ENCODE assay signal across 8 cellular contexts in genomic region chr9:122940603-122941559, GRCh38. TPM values are rescaled to one million over a fixed set of nuclear protein-coding genes. Genes with fewer than 3 reads are reported as not detected.
A peak's percentile ranks its signal among the peaks of the same experiment; 100 is the strongest.
DNase-seq lines count a peak whose midpoint lies in the region; ATAC-seq and TF ChIP-seq lines count a peak whose summit lies in the region.

RABGAP1 (plus strand) TSS chr9:122941020; CDS start chr9:122957060, 16,040 bp downstream.

- in situ Hi-C loops in GM23248 (cut with MboI) = no loop called here

- H3K4me1 ChIP-seq in DND-41 (ENCODE audit: insufficient read depth, low read length) (peaks cover 30% of the 10 kb centered on the region), GM23248 (ENCODE audit: insufficient read depth) (peaks cover 13% of the 10 kb centered on the region), fibroblast of lung (ENCODE audit: control insufficient read depth, extremely low read depth, insufficient read depth, low read length) (no peaks in the 10 kb centered on the region)
- H3K4me1 ChIP-seq in naive thymus-derived CD4-positive, alpha-beta T cell (ENCODE audit: control insufficient read depth in 2 of 2, insufficient read depth in 2 of 2, low read length in 2 of 2) = peaks cover 10 to 12% of the 10 kb centered on the region in 2 donors

- H3K27ac Mint-ChIP-seq in naive thymus-derived CD4-positive, alpha-beta T cell = peak within 1 kb of the TSS; percentile 80 to 98 (median 94)
- H3K27ac Mint-ChIP-seq in stimulated activated naive B cell treated with anti-CD40 and anti-IgM and Interleukin-4, amounts not matched to agents 10 μg/mL and 1 μg/mL and 100 μg/mL, for 72 hours = peak within 1 kb of the TSS; percentile 97

- WGBS in GM23248 (ENCODE audit: low coverage in 1 of 2, low lambda C conversion rate in 2 of 2, missing lambda C conversion rate in 2 of 2), 2 experiments = 1 to 2% methylated on average over 23 to 47 of the region's 56 CpGs

- H3K4me3 Mint-ChIP-seq in naive thymus-derived CD4-positive, alpha-beta T cell = peak within 1 kb of the TSS; percentile 90 to 99 (median 96)
- H3K4me3 Mint-ChIP-seq in stimulated activated naive B cell treated with anti-CD40 and anti-IgM and Interleukin-4, amounts not matched to agents 10 μg/mL and 1 μg/mL and 100 μg/mL, for 72 hours = peak within 1 kb of the TSS; percentile 96 to 97

- no peaks in the 10 kb centered on the region for H3K27me3 Mint-ChIP-seq in naive thymus-derived CD4-positive, alpha-beta T cell
- no peaks in the 10 kb centered on the region for H3K27me3 Mint-ChIP-seq in stimulated activated naive B cell treated with anti-CD40 and anti-IgM and Interleukin-4, amounts not matched to agents 10 μg/mL and 1 μg/mL and 100 μg/mL, for 72 hours

- peaks cover 0 to 16% (median 5%) of the 10 kb centered on the region in 5 donors for H3K36me3 Mint-ChIP-seq in naive thymus-derived CD4-positive, alpha-beta T cell
- H3K36me3 Mint-ChIP-seq in stimulated activated naive B cell treated with anti-CD40 and anti-IgM and Interleukin-4, amounts not matched to agents 10 μg/mL and 1 μg/mL and 100 μg/mL, for 72 hours = peaks cover 16 to 35% of the 10 kb centered on the region in 2 donors

- H3K9me3 ChIP-seq in DND-41 (ENCODE audit: insufficient read depth, low read length, severe bottlenecking) (no peaks in the 10 kb centered on the region), GM23248 (ENCODE audit: low read depth) (no peaks in the 10 kb centered on the region), fibroblast of lung (ENCODE audit: control insufficient read depth, insufficient read depth, low read depth, low read length) (no peaks in the 10 kb centered on the region)
- H3K9me3 ChIP-seq in naive thymus-derived CD4-positive, alpha-beta T cell (ENCODE audit: control insufficient read depth in 2 of 3, low read length in 3 of 3) = no peaks in the 10 kb centered on the region

- peak; percentile 96 for ATAC-seq in DND-41 (ENCODE audit: insufficient read depth, low read depth)
- peak; percentile 99 for ATAC-seq in naive thymus-derived CD4-positive, alpha-beta T cell
- ATAC-seq in stimulated activated naive B cell treated with anti-CD40 and anti-IgM and Interleukin-4, amounts not matched to agents 10 μg/mL and 1 μg/mL and 100 μg/mL, for 72 hours (replicated peaks) = peak; percentile 98

- H3K36me3 ChIP-seq in DND-41 (ENCODE audit: insufficient read depth, low read length) (peaks cover 20% of the 10 kb centered on the region), GM23248 (ENCODE audit: low read depth) (no peaks in the 10 kb centered on the region), fibroblast of lung (ENCODE audit: control insufficient read depth, insufficient read depth, low read length) (no peaks in the 10 kb centered on the region)
- peaks cover 0 to 13% (median 0%) of the 10 kb centered on the region in 3 experiments for H3K36me3 ChIP-seq in naive thymus-derived CD4-positive, alpha-beta T cell (ENCODE audit: control insufficient read depth in 2 of 3, insufficient read depth in 3 of 3, low read length in 3 of 3)

- DNase-seq in DND-41 (peak; percentile 97), GM23248 (peak; percentile 100), Kasumi-1 (lab: John Stamatoyannopoulos, UW) (peak; percentile 94 to 96), RPMI7951 (ENCODE audit: low read depth) (peak; percentile 96), fibroblast of lung (ENCODE audit: low read depth in 2 of 2) (peak; percentile 96 to 98)
- DNase-seq in activated T-helper 1 cell treated with anti-CD3 and anti-CD28 coated beads, Interleukin-2, amount 50 U/mL, for 16 hours (ENCODE audit: low read depth in 1 of 2, low spot score in 1 of 2) = peak; percentile 97
- DNase-seq in naive thymus-derived CD4-positive, alpha-beta T cell = peak; percentile 89 to 98 (median 94)
- DNase-seq in stimulated activated naive B cell treated with anti-CD40 and anti-IgM and Interleukin-4, amounts not matched to agents 10 μg/mL and 1 μg/mL and 100 μg/mL, for 72 hours = peak; percentile 95

- TF ChIP-seq CTCF in DND-41 (IDR thresholded peaks at IDR 0.05; ENCODE audit: borderline replicate concordance, extremely low read depth, low read length, poor library complexity, severe bottlenecking) (no peak), fibroblast of lung (conservative IDR thresholded peaks at IDR 0.05 in 1 of 2, IDR thresholded peaks at IDR 0.05 in 1 of 2; ENCODE audit: low read depth in 1 of 2, low read length in 2 of 2) (no peak)

- H3K9ac ChIP-seq in DND-41 (ENCODE audit: low read depth, low read length) = peak within 1 kb of the TSS; percentile 74
- H3K9ac ChIP-seq in GM23248 = peak within 1 kb of the TSS; percentile 86
- H3K9ac ChIP-seq in fibroblast of lung (ENCODE audit: insufficient read depth, low read length) = peak within 1 kb of the TSS; percentile 90

- intact Hi-C loops in naive thymus-derived CD4-positive, alpha-beta T cell (cut with micrococcal nuclease) = loop anchor here (1.0 to 10.0 kb wide), 10 partner anchors 10 to 848 kb away; partner anchors contain the start of genes PDCL (in 2 of the 2), RC3H2 (in 2 of the 2), STRBP (in 2 of the 2) and ZBTB26 (in 2 of the 2)

- POLR2A ChIA-PET in naive thymus-derived CD4-positive, alpha-beta T cell (lab: Charles Lee) = interaction anchor here (0.5 to 2.7 kb wide), 14 partner anchors 9 to 664 kb away, joined by 3 to 30 read pairs (median 4); partner anchors contain the start of genes PDCL, RC3H2, ZBTB26 and ZBTB6

- H3K4me2 ChIP-seq in DND-41 (ENCODE audit: insufficient read depth, low read length) (peak within 1 kb of the TSS; percentile 93), GM23248 (ENCODE audit: unreplicated experiment) (peak within 1 kb of the TSS; percentile 96), fibroblast of lung (ENCODE audit: extremely low read depth, insufficient read depth, low read length) (peak within 1 kb of the TSS; percentile 85)

- no peaks in the 10 kb centered on the region for H3K27me3 ChIP-seq in DND-41 (ENCODE audit: insufficient read depth, low read length, poor library complexity)
- no peaks in the 10 kb centered on the region for H3K27me3 ChIP-seq in GM23248 (replicated peaks; ENCODE audit: insufficient read depth)
- H3K27me3 ChIP-seq in fibroblast of lung (ENCODE audit: control insufficient read depth, insufficient read depth, low read length) = no peaks in the 10 kb centered on the region
- no peaks in the 10 kb centered on the region for H3K27me3 ChIP-seq in naive thymus-derived CD4-positive, alpha-beta T cell (ENCODE audit: control insufficient read depth in 2 of 2, insufficient read depth in 2 of 2, low read length in 2 of 2)

- H2AFZ ChIP-seq in DND-41 (ENCODE audit: low read depth, low read length) = peak within 1 kb of the TSS; percentile 84
- H2AFZ ChIP-seq in GM23248 = peak within 1 kb of the TSS; percentile 78
- peak within 1 kb of the TSS; percentile 88 for H2AFZ ChIP-seq in fibroblast of lung (ENCODE audit: low read length)

- no peaks in the 10 kb centered on the region; the same call in 1 of the 2 replicates for H4K20me1 ChIP-seq in DND-41 (ENCODE audit: insufficient read depth, low read length)
- no peaks in the 10 kb centered on the region for H4K20me1 ChIP-seq in GM23248 (ENCODE audit: insufficient read depth)
- H4K20me1 ChIP-seq in fibroblast of lung (ENCODE audit: control insufficient read depth, extremely low read depth, insufficient read depth, low read length) = no peaks in the 10 kb centered on the region

- no peaks in the 10 kb centered on the region for H3K9me2 ChIP-seq in GM23248 (ENCODE audit: insufficient read depth)

- H3K4me3 ChIP-seq in DND-41 (ENCODE audit: low read depth in 1 of 2, low read length in 2 of 2) (peak within 1 kb of the TSS; percentile 90 to 91), GM23248 (peak within 1 kb of the TSS; percentile 84), fibroblast of lung (replicated peaks in 1 of 4; ENCODE audit: control extremely low read depth in 1 of 4, insufficient read depth in 1 of 4, low read depth in 3 of 4, low read length in 4 of 4) (peak within 1 kb of the TSS; percentile 83 to 98 (median 92))
- H3K4me3 ChIP-seq in naive thymus-derived CD4-positive, alpha-beta T cell (ENCODE audit: low read length) = peak within 1 kb of the TSS; percentile 84

- peak within 1 kb of the TSS; percentile 87 for H3K27ac ChIP-seq in DND-41 (ENCODE audit: low read length)
- H3K27ac ChIP-seq in GM23248 = peak within 1 kb of the TSS; percentile 65
- H3K27ac ChIP-seq in fibroblast of lung (ENCODE audit: insufficient read depth, low read length) = peak within 1 kb of the TSS; percentile 82
- H3K27ac ChIP-seq in naive thymus-derived CD4-positive, alpha-beta T cell (ENCODE audit: low read depth, low read length) = peak within 1 kb of the TSS; percentile 89

- CTCF ChIA-PET in naive thymus-derived CD4-positive, alpha-beta T cell (lab: Charles Lee) = interaction anchor here (0.7 to 1.0 kb wide), 2 partner anchors 28 to 36 kb away, joined by 3 to 5 read pairs; partner anchors contain the start of genes RC3H2 and ZBTB6

- H3F3A ChIP-seq in GM23248 (ENCODE audit: insufficient read depth) = peaks cover 19% of the 10 kb centered on the region; the same call in 1 of the 2 replicates

- peaks cover 18 to 47% (median 39%) of the 10 kb centered on the region in 7 donors for H3K4me1 Mint-ChIP-seq in naive thymus-derived CD4-positive, alpha-beta T cell
- peaks cover 18 to 31% of the 10 kb centered on the region in 2 donors for H3K4me1 Mint-ChIP-seq in stimulated activated naive B cell treated with anti-CD40 and anti-IgM and Interleukin-4, amounts not matched to agents 10 μg/mL and 1 μg/mL and 100 μg/mL, for 72 hours

- peaks cover 0 to 2% (median 0%) of the 10 kb centered on the region in 11 donors for H3K9me3 Mint-ChIP-seq in naive thymus-derived CD4-positive, alpha-beta T cell
- peaks cover 0 to 1% of the 10 kb centered on the region in 2 donors for H3K9me3 Mint-ChIP-seq in stimulated activated naive B cell treated with anti-CD40 and anti-IgM and Interleukin-4, amounts not matched to agents 10 μg/mL and 1 μg/mL and 100 μg/mL, for 72 hours

- H3K79me2 ChIP-seq in DND-41 (ENCODE audit: insufficient read depth, low read length) = peaks cover 52% of the 10 kb centered on the region
- H3K79me2 ChIP-seq in GM23248 (ENCODE audit: insufficient read depth) = peaks cover 92% of the 10 kb centered on the region
- peaks cover 46% of the 10 kb centered on the region for H3K79me2 ChIP-seq in fibroblast of lung (ENCODE audit: control insufficient read depth, insufficient read depth, low read length)

RNA-seq across cellular contexts. Expression of gene RABGAP1, which starts in this region (rescaled TPM):
- total RNA-seq in GM23248 (2014; rRNA removed; shearing (Covaris generic)) = 16.0 and 23.9 TPM in 2 replicates
- polyA plus RNA-seq in GM23248 (2016; fragmentation: Nextera tagmentation; extraction: Ambion mirVana) (6.7 and 8.0 TPM in 2 replicates), fibroblast of lung (36.2 and 58.6 TPM in 2 replicates)
- 12.4 and 15.7 TPM in 2 replicates for total RNA-seq in RPMI7951 (2014; rRNA removed; shearing (Covaris generic))
- total RNA-seq in fibroblast of lung = 40.8 and 47.6 TPM in 2 replicates
- 22.8 and 37.7 TPM in 2 replicates for polyA plus RNA-seq in fibroblast of lung (2012)
- polyA minus RNA-seq in fibroblast of lung (ENCODE audit: low replicate concordance) = 32.1 and 52.6 TPM in 2 replicates
- total RNA-seq in naive thymus-derived CD4-positive, alpha-beta T cell = 10 to 100 TPM; 33.8 to 45.7 (median 45.0) TPM
- polyA plus RNA-seq in naive thymus-derived CD4-positive, alpha-beta T cell = 10 to 100 TPM; 25.5 to 28.5 TPM

Comparison
In these comparisons a context has a peak if more than half of its experiments do, and no peak if none do; other contexts are left out.
1. Peak in every context shown above with its lines: DNase-seq, ATAC-seq, H3K4me3 ChIP-seq and H3K27ac ChIP-seq.